Comparison of ENCODE assay signal across 9 cellular contexts in the genomic region with DNA sequence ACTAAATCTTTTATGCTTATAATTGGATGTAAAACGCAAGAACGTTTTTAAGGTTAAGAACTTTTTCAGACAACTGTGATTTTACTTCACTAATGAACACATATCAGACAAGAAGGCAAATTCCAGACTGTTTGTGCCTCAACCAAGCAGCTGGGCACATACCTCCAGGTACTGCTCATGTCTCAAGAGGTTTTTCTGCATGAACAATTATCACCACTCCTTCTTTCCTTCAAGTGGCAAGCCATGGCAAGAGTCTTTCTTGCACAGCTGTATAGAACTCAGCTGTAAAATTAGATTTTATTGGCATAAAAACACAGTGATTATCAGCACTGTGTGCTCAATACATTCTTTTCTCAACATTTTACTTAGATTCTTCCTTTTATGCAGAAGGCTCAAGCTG.
DNase-seq lines count a peak whose midpoint lies in the region; ATAC-seq, FAIRE-seq and TF ChIP-seq lines count a peak whose summit lies in the region.
"Had no signal": no experiment of that assay in that cellular context is flagged by ENCODE, and none has a peak within 500 bp of the region (broad histone marks: within the 10 kb centered on the region; RNA-seq: fewer than 3 reads in every experiment).

No MANE protein-coding gene starts in this region.

- intact Hi-C loops in gastrocnemius medialis (cut with DNase I; ENCODE audit: low total_unique reads): no loop called here

- H3K4me3 ChIP-seq in hepatocyte (no peak overlapping the region), gastrocnemius medialis (no peak overlapping the region)

- ATAC-seq in gastrocnemius medialis: no peak

- no peaks in the 10 kb centered on the region for H3K27me3 ChIP-seq in hepatocyte
- H3K27me3 ChIP-seq in gastrocnemius medialis: no peaks in the 10 kb centered on the region

- WGBS in hepatocyte (ENCODE audit: low lambda C conversion rate, missing lambda C conversion rate): 64% methylated on average over 2 of the region's 2 CpGs

- peak overlapping the region; percentile 31 for H3K27ac ChIP-seq in hepatocyte
- H3K27ac ChIP-seq in gastrocnemius medialis: peak overlapping the region in 3 of 4 donors; percentile 4 to 23 (median 6)

- TF ChIP-seq POLR2A in gastrocnemius medialis (IDR thresholded peaks at IDR 0.05): no peak

- no peaks in the 10 kb centered on the region for H3K9me2 ChIP-seq in hepatocyte (replicated peaks; ENCODE audit: insufficient read depth)

- H3K4me2 ChIP-seq in hepatocyte: no peak overlapping the region

- H4K20me1 ChIP-seq in hepatocyte (ENCODE audit: insufficient read depth, poor library complexity, severe bottlenecking): peaks cover 49% of the 10 kb centered on the region

- H3K9me3 ChIP-seq in hepatocyte (ENCODE audit: low read depth): no peaks in the 10 kb centered on the region
- H3K9me3 ChIP-seq in gastrocnemius medialis: no peaks in the 10 kb centered on the region

- FAIRE-seq in RCC 7860 (lab: Jason Lieb, UNC): peak; percentile 90
- FAIRE-seq: A204.1 had no signal

- H3K4me1 ChIP-seq in hepatocyte (ENCODE audit: insufficient read depth): peaks cover 45% of the 10 kb centered on the region
- peaks cover 82 to 85% of the 10 kb centered on the region in 2 donors for H3K4me1 ChIP-seq in gastrocnemius medialis

- peak; percentile 44 for DNase-seq in DMS53 (lab: John Stamatoyannopoulos, UW)
- no peak for DNase-seq in DMS53 treated with DMSO at 0.1 percent for 48 hours (lab: John Stamatoyannopoulos, UW; ENCODE audit: unreplicated experiment)
- peak; percentile 68 for DNase-seq in RCC 7860 (ENCODE audit: low spot score)
- no peak for DNase-seq in hepatocyte (ENCODE audit: low spot score)
- no peak for DNase-seq in gastrocnemius medialis
- DNase-seq in NK-92 (lab: John Stamatoyannopoulos, UW; ENCODE audit: unreplicated experiment): no peak
- DNase-seq in GM19238 (ENCODE audit: insufficient read length, low spot score): no peak
- no peak for DNase-seq in NCI-H2107 (lab: John Stamatoyannopoulos, UW)

- peaks cover 100% of the 10 kb centered on the region for H3K79me2 ChIP-seq in hepatocyte

- H3K36me3 ChIP-seq in hepatocyte (replicated peaks; ENCODE audit: insufficient read depth, low read depth) (no peaks in the 10 kb centered on the region), gastrocnemius medialis (no peaks in the 10 kb centered on the region)

- in situ Hi-C loops in gastrocnemius medialis (cut with MboI; ENCODE audit: low sequenced_read_pairs in 4 of 4): no loop called here

- no peak overlapping the region for H2AFZ ChIP-seq in hepatocyte

- no peak for TF ChIP-seq CTCF in hepatocyte (IDR thresholded peaks at IDR 0.05; ENCODE audit: poor library complexity)
- TF ChIP-seq CTCF in gastrocnemius medialis (IDR thresholded peaks at IDR 0.05 in 4 of 5, conservative IDR thresholded peaks at IDR 0.05 in 1 of 5): no peak

Comparison
In these comparisons a context has a peak if more than half of its experiments do, and no peak if none do; other contexts are left out.
1. DNase-seq: peak in DMS53 (single experiment) and RCC 7860 (single experiment); none in DMS53 treated with DMSO at 0.1 percent for 48 hours (single experiment), hepatocyte (single experiment), gastrocnemius medialis (0 of 2), NK-92 (single experiment), GM19238 (single experiment) and NCI-H2107 (single experiment).